24 cellular contexts compared by ENCODE assay signal in the genomic region with DNA sequence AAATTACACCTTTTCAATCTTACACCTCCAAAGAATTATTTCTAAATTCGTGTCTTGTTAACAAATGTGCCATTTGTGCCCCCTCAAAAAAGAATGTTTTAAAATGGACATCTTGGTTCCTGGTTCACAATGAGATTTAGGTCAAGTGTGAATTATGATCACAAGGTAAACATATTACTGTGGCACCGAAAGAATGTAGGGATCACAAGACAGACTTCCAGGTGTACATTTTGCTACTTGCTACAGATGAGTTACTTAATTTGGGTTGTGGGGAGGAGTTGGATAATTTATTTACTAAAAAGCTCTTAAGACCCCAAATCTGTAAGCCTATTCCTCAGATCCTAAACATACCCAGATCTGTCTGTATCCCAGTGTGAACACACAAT. TPM values are rescaled to one million over a fixed set of nuclear protein-coding genes. Genes with fewer than 3 reads are reported as not detected.
"Had no signal": no experiment of that assay in that cellular context is flagged by ENCODE, and none has a peak within 500 bp of the region (broad histone marks: within the 10 kb centered on the region; RNA-seq: fewer than 3 reads in every experiment).

No MANE protein-coding gene starts in this region.

- H3K27ac ChIP-seq: breast epithelium, epithelial cell of prostate, esophagus squamous epithelium, heart right ventricle, pancreas, right atrium auricular region, tibial nerve, uterus had no signal

- DNase-seq: activated CD4-positive, alpha-beta T cell treated with anti-CD3 and anti-CD28 coated beads for 36 hours; activated CD4-positive, CD25-positive, alpha-beta regulatory T cell; activated CD8-positive, alpha-beta memory T cell treated with anti-CD3 and anti-CD28 coated beads, Interleukin-2, amount 10 ng/mL, durations not matched to agents 7 days and 5 days; activated CD8-positive, alpha-beta T cell treated with anti-CD3 and anti-CD28 coated beads, Interleukin-2, amount 10 ng/mL, durations not matched to agents 7 days and 5 days; activated naive CD8-positive, alpha-beta T cell treated with anti-CD3 and anti-CD28 coated beads, Interleukin-2, amount 50 U/mL, for 24 hours; activated T-cell treated with anti-CD3 and anti-CD28 coated beads, Interleukin-2, amount 50 U/mL, for 48 hours; effector CD8-positive, alpha-beta T cell; esophagus squamous epithelium; foreskin melanocyte; heart right ventricle; left ventricle myocardium superior; naive B cell; pancreas; stimulated activated naive CD4-positive, alpha-beta T cell; T-cell; uterus had no signal

- H3K9me3 ChIP-seq: breast epithelium, esophagus squamous epithelium, heart right ventricle, pancreas, right atrium auricular region, suprapubic skin, tibial nerve, uterus had no signal

- ATAC-seq: activated CD4-positive, alpha-beta T cell treated with anti-CD3 and anti-CD28 coated beads for 36 hours; activated CD8-positive, alpha-beta memory T cell treated with anti-CD3 and anti-CD28 coated beads, Interleukin-2, amount 10 ng/mL, durations not matched to agents 7 days and 5 days; activated CD8-positive, alpha-beta T cell treated with anti-CD3 and anti-CD28 coated beads, Interleukin-2, amount 10 ng/mL, durations not matched to agents 7 days and 5 days; activated naive CD8-positive, alpha-beta T cell treated with anti-CD3 and anti-CD28 coated beads, Interleukin-2, amount 50 U/mL, for 24 hours; heart right ventricle; left ventricle myocardium superior; pancreas; T-cell had no signal

- H3K36me3 ChIP-seq: breast epithelium, esophagus squamous epithelium, heart right ventricle, pancreas, right atrium auricular region, suprapubic skin, tibial nerve, uterus had no signal

- H3K4me3 ChIP-seq: breast epithelium, esophagus squamous epithelium, heart right ventricle, pancreas, right atrium auricular region, suprapubic skin, tibial nerve, uterus had no signal

- H3K27me3 ChIP-seq: breast epithelium, esophagus squamous epithelium, heart right ventricle, pancreas, right atrium auricular region, suprapubic skin, tibial nerve, uterus had no signal

- H3K27me3 Mint-ChIP-seq: activated naive CD4-positive, alpha-beta T cell treated with anti-CD3 and anti-CD28 coated beads, Interleukin-2, amount 50 U/mL, for 24 hours; activated naive CD8-positive, alpha-beta T cell treated with anti-CD3 and anti-CD28 coated beads, Interleukin-2, amount 50 U/mL, for 24 hours had no signal

- H3K36me3 Mint-ChIP-seq: activated CD8-positive, alpha-beta memory T cell treated with anti-CD3 and anti-CD28 coated beads, Interleukin-2, amount 10 ng/mL, durations not matched to agents 7 days and 5 days; activated naive CD4-positive, alpha-beta T cell treated with anti-CD3 and anti-CD28 coated beads, Interleukin-2, amount 50 U/mL, for 24 hours; naive B cell; T-cell had no signal

- H3K27ac Mint-ChIP-seq: activated CD4-positive, alpha-beta T cell treated with anti-CD3 and anti-CD28 coated beads for 36 hours; activated CD8-positive, alpha-beta memory T cell treated with anti-CD3 and anti-CD28 coated beads, Interleukin-2, amount 10 ng/mL, durations not matched to agents 7 days and 5 days; activated CD8-positive, alpha-beta T cell treated with anti-CD3 and anti-CD28 coated beads, Interleukin-2, amount 10 ng/mL, durations not matched to agents 7 days and 5 days; activated naive CD4-positive, alpha-beta T cell treated with anti-CD3 and anti-CD28 coated beads, Interleukin-2, amount 50 U/mL, for 24 hours; activated naive CD8-positive, alpha-beta T cell treated with anti-CD3 and anti-CD28 coated beads, Interleukin-2, amount 50 U/mL, for 24 hours; activated T-helper 2 cell treated with anti-CD3 and anti-CD28 coated beads, Interferon-gamma antibody, Interleukin-2, Interleukin-4, amounts not matched to agents 10 μg/mL and 5 μg/mL and 100 μg/mL, durations not matched to agents 14 hours and 24 hours and 36 hours; naive B cell; T-cell had no signal

- H3K4me1 Mint-ChIP-seq: activated CD8-positive, alpha-beta memory T cell treated with anti-CD3 and anti-CD28 coated beads, Interleukin-2, amount 10 ng/mL, durations not matched to agents 7 days and 5 days; central memory CD8-positive, alpha-beta T cell; naive B cell had no signal

- H3K4me3 Mint-ChIP-seq: activated CD4-positive, alpha-beta T cell treated with anti-CD3 and anti-CD28 coated beads for 36 hours; activated CD8-positive, alpha-beta memory T cell treated with anti-CD3 and anti-CD28 coated beads, Interleukin-2, amount 10 ng/mL, durations not matched to agents 7 days and 5 days; activated CD8-positive, alpha-beta T cell treated with anti-CD3 and anti-CD28 coated beads, Interleukin-2, amount 10 ng/mL, durations not matched to agents 7 days and 5 days; activated naive CD4-positive, alpha-beta T cell treated with anti-CD3 and anti-CD28 coated beads, Interleukin-2, amount 50 U/mL, for 24 hours; activated naive CD8-positive, alpha-beta T cell treated with anti-CD3 and anti-CD28 coated beads, Interleukin-2, amount 50 U/mL, for 24 hours; central memory CD8-positive, alpha-beta T cell; naive B cell; T-cell had no signal

- H3K9me3 Mint-ChIP-seq: activated naive CD4-positive, alpha-beta T cell treated with anti-CD3 and anti-CD28 coated beads, Interleukin-2, amount 50 U/mL, for 24 hours; activated naive CD8-positive, alpha-beta T cell treated with anti-CD3 and anti-CD28 coated beads, Interleukin-2, amount 50 U/mL, for 24 hours; activated T-helper 2 cell treated with anti-CD3 and anti-CD28 coated beads, Interferon-gamma antibody, Interleukin-2, Interleukin-4, amounts not matched to agents 10 μg/mL and 5 μg/mL and 100 μg/mL, durations not matched to agents 14 hours and 24 hours and 36 hours; central memory CD8-positive, alpha-beta T cell; naive B cell; T-cell had no signal

- H3K4me1 ChIP-seq: breast epithelium, heart right ventricle, pancreas, right atrium auricular region, uterus had no signal

RNA-seq across cellular contexts. Expression of gene ADTRP, which starts 25.0 kb away (rescaled TPM):
- total RNA-seq: left ventricle myocardium superior, right atrium auricular region, tibial nerve, uterus had no signal
